Comparison of ENCODE assay signal across 1 cellular context in genomic region chr6:158005626-158006180, GRCh38.
TF ChIP-seq lines count a peak whose summit lies in the region.

No MANE protein-coding gene starts in this region.

TF ChIP-seq in H1, 55 proteins besides CTCF, POLR2A, EP300 and RAD21:
- no peak for TF ChIP-seq EGR1 (IDR thresholded peaks at IDR 0.05; ENCODE audit: borderline replicate concordance, low read depth, low read length)
- TF ChIP-seq RBBP5 (IDR thresholded peaks at IDR 0.05; ENCODE audit: borderline replicate concordance, low read depth, low read length): no peak
- TF ChIP-seq, protein P1, sequence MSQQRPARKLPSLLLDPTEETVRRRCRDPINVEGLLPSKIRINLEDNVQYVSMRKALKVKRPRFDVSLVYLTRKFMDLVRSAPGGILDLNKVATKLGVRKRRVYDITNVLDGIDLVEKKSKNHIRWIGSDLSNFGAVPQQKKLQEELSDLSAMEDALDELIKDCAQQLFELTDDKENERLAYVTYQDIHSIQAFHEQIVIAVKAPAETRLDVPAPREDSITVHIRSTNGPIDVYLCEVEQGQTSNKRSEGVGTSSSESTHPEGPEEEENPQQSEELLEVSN (IDR thresholded peaks at IDR 0.05): no peak
- no peak for TF ChIP-seq TAF1 (IDR thresholded peaks at IDR 0.05; ENCODE audit: low read depth, low read length)
- no peak for TF ChIP-seq RNF2 (IDR thresholded peaks at IDR 0.05; ENCODE audit: borderline replicate concordance, low read depth, low read length, missing control alignments, poor library complexity, severe bottlenecking)
- TF ChIP-seq NANOG (IDR thresholded peaks at IDR 0.05; ENCODE audit: insufficient read depth, low read depth, low read length, poor library complexity, severe bottlenecking): no peak
- no peak for TF ChIP-seq POU5F1 (IDR thresholded peaks at IDR 0.05; ENCODE audit: low read depth, low read length)
- no peak for TF ChIP-seq BRCA1 (IDR thresholded peaks at IDR 0.05; ENCODE audit: low read depth, low read length)
- TF ChIP-seq ZNF274 (IDR thresholded peaks at IDR 0.05; ENCODE audit: borderline replicate concordance, extremely low read depth, low read length): no peak
- no peak for TF ChIP-seq CHD1 (IDR thresholded peaks at IDR 0.05; ENCODE audit: low read depth, low read length)
- TF ChIP-seq ASH2L (IDR thresholded peaks at IDR 0.05; ENCODE audit: low read length): no peak
- TF ChIP-seq POLR2AphosphoS5 (IDR thresholded peaks at IDR 0.05; ENCODE audit: low read depth, low read length): no peak
- TF ChIP-seq CREB1 (IDR thresholded peaks at IDR 0.05): no peak
- TF ChIP-seq SP4 (IDR thresholded peaks at IDR 0.05; ENCODE audit: low read length): no peak
- TF ChIP-seq KDM5A (IDR thresholded peaks at IDR 0.05; ENCODE audit: low read length): no peak
- no peak for TF ChIP-seq CHD2 (IDR thresholded peaks at IDR 0.05; ENCODE audit: low read length)
- TF ChIP-seq SUZ12 (IDR thresholded peaks at IDR 0.05; ENCODE audit: low read length): no peak
- TF ChIP-seq YY1 (IDR thresholded peaks at IDR 0.05; ENCODE audit: low read depth, low read length): no peak
